Comparison of ENCODE assay signal across 10 cellular contexts in genomic region chr2:20634430-20635095, GRCh38. TPM values are rescaled to one million over a fixed set of nuclear protein-coding genes. Genes with fewer than 3 reads are reported as not detected.
DNase-seq lines count a peak whose midpoint lies in the region; ATAC-seq and TF ChIP-seq lines count a peak whose summit lies in the region.
"Had no signal": no experiment of that assay in that cellular context is flagged by ENCODE, and none has a peak within 500 bp of the region (broad histone marks: within the 10 kb centered on the region; RNA-seq: fewer than 3 reads in every experiment).

No MANE protein-coding gene starts in this region.

- no peaks in the 10 kb centered on the region for H4K20me1 ChIP-seq in PC-9 (ENCODE audit: insufficient read depth)

- H3K9me2 ChIP-seq in PC-9 (ENCODE audit: insufficient read depth): no peaks in the 10 kb centered on the region

- H3K4me3 ChIP-seq in AG10803 (ENCODE audit: low read length): no peak overlapping the region
- peak overlapping the region; percentile 11; the same call in 1 of the 2 replicates for H3K4me3 ChIP-seq in PC-9
- no peak overlapping the region for H3K4me3 ChIP-seq in esophagus squamous epithelium

- H3K4me1 ChIP-seq in PC-9 (replicated peaks; ENCODE audit: insufficient read depth): peaks cover 37% of the 10 kb centered on the region
- H3K4me1 ChIP-seq in esophagus squamous epithelium: peaks cover 11 to 71% (median 27%) of the 10 kb centered on the region in 3 donors

- H3K4me2 ChIP-seq in PC-9: peak overlapping the region; percentile 70

- H3K79me2 ChIP-seq in PC-9 (ENCODE audit: low read depth): no peaks in the 10 kb centered on the region

- no peaks in the 10 kb centered on the region for H3K9me3 Mint-ChIP-seq in nephron

- no peaks in the 10 kb centered on the region for H3K27me3 ChIP-seq in PC-9 (ENCODE audit: insufficient read depth, low read depth)
- no peaks in the 10 kb centered on the region for H3K27me3 ChIP-seq in esophagus squamous epithelium

- peak overlapping the region; percentile 68 for H3K27ac ChIP-seq in PC-9
- H3K27ac ChIP-seq in esophagus squamous epithelium: peak overlapping the region; percentile 35 to 85 (median 82)

- no peak overlapping the region for H3K4me3 Mint-ChIP-seq in nephron

- H3K9me3 ChIP-seq in PC-9 (ENCODE audit: insufficient read depth, low read depth) (no peaks in the 10 kb centered on the region), esophagus squamous epithelium (no peaks in the 10 kb centered on the region)

- H3K36me3 Mint-ChIP-seq in nephron (ENCODE audit: low read depth): peaks cover 3% of the 10 kb centered on the region

- no peak for ATAC-seq in HG02763 (IDR thresholded peaks at IDR 0.05; ENCODE audit: unreplicated experiment)

- intact Hi-C loops in PC-9 (cut with micrococcal nuclease; ENCODE audit: unreplicated experiment) (loop anchor here (1.0 kb wide), 7 partner anchors 16 to 191 kb away; partner anchors contain the start of gene RHOB), esophagus squamous epithelium (cut with DNase I) (loop anchor here (5.0 kb wide), 1 partner anchor 192 kb away; no protein-coding TSS in a partner anchor)

- H3K36me3 ChIP-seq in PC-9 (ENCODE audit: low read depth) (no peaks in the 10 kb centered on the region), esophagus squamous epithelium (peaks cover 0 to 46% (median 3%) of the 10 kb centered on the region in 3 donors)

- peaks cover 8% of the 10 kb centered on the region for H3K27me3 Mint-ChIP-seq in nephron (ENCODE audit: low read depth)

- TF ChIP-seq POLR2A in esophagus squamous epithelium (IDR thresholded peaks at IDR 0.05): no peak

- H3K27ac Mint-ChIP-seq in nephron: peak overlapping the region in 2 of 3 experiments; percentile 67 to 88

- DNase-seq in AG10803 (ENCODE audit: low read depth) (peak; percentile 59), PC-9 (peak; percentile 63 to 73), esophagus squamous epithelium (lab: John Stamatoyannopoulos, UW) (no peak), DMS153 treated with DMSO at 0.1 percent for 48 hours (lab: John Stamatoyannopoulos, UW; ENCODE audit: unreplicated experiment) (no peak), NCI-H1436 (lab: John Stamatoyannopoulos, UW) (no peak)
- DNase-seq in activated naive CD4-positive, alpha-beta T cell treated with anti-CD3 and anti-CD28 coated beads, Interleukin-2, amount 50 U/mL, for 16 hours: no peak
- DNase-seq: activated CD4-positive, alpha-beta T cell treated with anti-CD3 and anti-CD28 coated beads for 4 hours; NCI-H526 treated with DMSO at 0.1 percent for 48 hours had no signal

- CTCF ChIA-PET in PC-9 (lab: Charles Lee): interaction anchor here (0.5 to 3.1 kb wide), 10 partner anchors 16 to 242 kb away, joined by 3 to 12 read pairs (median 5); partner anchors contain the start of genes HS1BP3 and RHOB

- peaks cover 34% of the 10 kb centered on the region for H3K4me1 Mint-ChIP-seq in nephron

- POLR2A ChIA-PET in PC-9 (lab: Charles Lee; ENCODE audit: unreplicated experiment): interaction anchor here (0.7 to 2.4 kb wide), 5 partner anchors 57 to 330 kb away, joined by 3 to 52 read pairs (median 8); partner anchors contain the start of gene RHOB

- TSS peak; percentile 29 for BruUV-seq in PC-9 (replicated peaks; lab: Mats Ljungman, UMichigan)

- peaks cover 29% of the 10 kb centered on the region for H3F3A ChIP-seq in PC-9 (ENCODE audit: insufficient read depth, low read depth)

- peak overlapping the region; percentile 46; the same call in 1 of the 2 replicates for H2AFZ ChIP-seq in PC-9

- 54 to 70% methylated on average over 5 to 7 of the region's 10 CpGs for WGBS in esophagus squamous epithelium, 2 donors

- TF ChIP-seq CTCF in AG10803 (conservative IDR thresholded peaks at IDR 0.05; ENCODE audit: low read length) (no peak), PC-9 (conservative IDR thresholded peaks at IDR 0.05) (no peak), esophagus squamous epithelium (IDR thresholded peaks at IDR 0.05) (no peak), nephron (IDR thresholded peaks at IDR 0.05; ENCODE audit: unreplicated experiment in 3 of 3) (no peak)

RNA-seq across cellular contexts. Expression of gene HS1BP3, which starts 16.3 kb away (rescaled TPM):
- total RNA-seq in PC-9 (2021) (16.2 and 18.0 TPM in 2 replicates), esophagus squamous epithelium (10 to 100 TPM in 3 of 4 donors, 1 to 10 TPM in 1; 7.9 to 22.1 (median 16.9) TPM)

RNA-seq across cellular contexts. Expression of gene GDF7, which starts 32.4 kb away (rescaled TPM):
- total RNA-seq in PC-9 (2021) (0.04 TPM in 1 of 2 replicates, not detected in the other), esophagus squamous epithelium (1 to 10 TPM in 2 of 4 donors, under 1 TPM in 2; 0.26 to 1.9 (median 0.78) TPM)

Comparison
In these comparisons a context has a peak if more than half of its experiments do, and no peak if none do; other contexts are left out.
1. DNase-seq: peak in AG10803 (single experiment) and PC-9 (2 of 2); none in esophagus squamous epithelium (single experiment), DMS153 treated with DMSO at 0.1 percent for 48 hours (single experiment), NCI-H1436 (single experiment) and activated naive CD4-positive, alpha-beta T cell treated with anti-CD3 and anti-CD28 coated beads, Interleukin-2, amount 50 U/mL, for 16 hours (single experiment).